Comparison of ENCODE assay signal across 9 cellular contexts in the genomic region with DNA sequence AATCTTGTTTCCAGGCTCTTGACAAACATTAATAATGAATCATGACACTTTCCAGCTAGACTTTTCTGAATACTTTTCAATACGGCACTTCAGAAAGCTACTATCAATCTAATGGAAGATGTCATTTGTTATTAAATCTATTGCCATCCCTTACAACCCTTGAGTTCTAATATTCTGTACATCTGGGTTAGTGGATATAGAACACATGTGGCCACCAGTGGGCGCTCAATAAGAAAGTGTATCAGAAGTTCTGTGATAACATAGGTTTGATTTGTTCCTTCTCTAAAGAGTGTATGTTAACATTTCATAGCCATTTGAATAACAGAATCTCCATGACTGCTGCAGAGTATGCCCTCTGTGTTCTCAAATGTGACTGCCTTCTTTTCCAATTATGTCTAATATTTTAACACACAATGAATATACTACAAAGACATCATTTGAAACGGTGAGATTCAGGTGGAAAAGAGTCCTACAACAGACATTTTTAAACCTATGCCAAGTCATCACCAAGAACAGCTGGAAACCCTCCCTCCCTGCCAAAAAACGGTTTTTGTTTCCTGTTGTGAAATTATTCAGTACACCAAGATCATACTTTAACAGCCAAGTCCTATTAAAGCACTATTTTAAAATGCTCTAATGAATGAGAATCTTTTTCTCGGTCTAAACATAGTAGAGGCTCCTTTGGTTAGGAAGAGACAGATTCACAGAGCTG. TPM values are rescaled to one million over a fixed set of nuclear protein-coding genes. Genes with fewer than 3 reads are reported as not detected.
A peak's percentile ranks its signal among the peaks of the same experiment; 100 is the strongest.
DNase-seq lines count a peak whose midpoint lies in the region; ATAC-seq and TF ChIP-seq lines count a peak whose summit lies in the region.
"Had no signal": no experiment of that assay in that cellular context is flagged by ENCODE, and none has a peak within 500 bp of the region (broad histone marks: within the 10 kb centered on the region; RNA-seq: fewer than 3 reads in every experiment).

No MANE protein-coding gene starts in this region.

- POLR2A ChIA-PET in OCI-LY7 (lab: Charles Lee), result no interaction called here

- H3K79me2 ChIP-seq in OCI-LY7 (ENCODE audit: insufficient read depth, low read depth, low read length), result no peaks in the 10 kb centered on the region

- H3K36me3 ChIP-seq in OCI-LY7 (ENCODE audit: insufficient read depth, low read length) (no peaks in the 10 kb centered on the region), adrenal gland (replicated peaks in 1 of 2) (no peaks in the 10 kb centered on the region)

- no peak for TF ChIP-seq POLR2A in adrenal gland (IDR thresholded peaks at IDR 0.05)

- no peaks in the 10 kb centered on the region for H3K4me1 Mint-ChIP-seq in stimulated activated effector memory CD8-positive, alpha-beta T cell treated with anti-CD3 and anti-CD28 coated beads, Interleukin-12 subunit alpha, Interleukin-12 subunit beta, amount 100 ng/mL, for 72 hours

- peak; percentile 20 for DNase-seq in activated naive CD4-positive, alpha-beta T cell treated with Interleukin-2 at 50 U/mL for 16 hours
- no peak for DNase-seq in activated naive CD4-positive, alpha-beta T cell (lab: John Stamatoyannopoulos, UW)
- DNase-seq in OCI-LY7 (ENCODE audit: low spot score) (peak; percentile 48), adrenal gland (peak; percentile 29 to 77 (median 61)), islet precursor cell (peak; percentile 53), ureter (ENCODE audit: low spot score) (no peak)
- peak in 1 of 2 donors; percentile 2 for DNase-seq in stimulated activated effector memory CD8-positive, alpha-beta T cell treated with anti-CD3 and anti-CD28 coated beads, Interleukin-12 subunit alpha, Interleukin-12 subunit beta, amount 100 ng/mL, for 72 hours (ENCODE audit: low spot score in 2 of 2)

- H3K4me3 Mint-ChIP-seq in stimulated activated effector memory CD8-positive, alpha-beta T cell treated with anti-CD3 and anti-CD28 coated beads, Interleukin-12 subunit alpha, Interleukin-12 subunit beta, amount 100 ng/mL, for 72 hours, result no peak overlapping the region
- H3K4me3 Mint-ChIP-seq: activated naive CD8-positive, alpha-beta T cell had no signal

- peak; percentile 47 for ATAC-seq in stimulated activated effector memory CD8-positive, alpha-beta T cell treated with anti-CD3 and anti-CD28 coated beads, Interleukin-12 subunit alpha, Interleukin-12 subunit beta, amount 100 ng/mL, for 72 hours
- ATAC-seq in HG03139 (IDR thresholded peaks at IDR 0.05; ENCODE audit: unreplicated experiment), result no peak

- H3K9me3 Mint-ChIP-seq in stimulated activated effector memory CD8-positive, alpha-beta T cell treated with anti-CD3 and anti-CD28 coated beads, Interleukin-12 subunit alpha, Interleukin-12 subunit beta, amount 100 ng/mL, for 72 hours, result no peaks in the 10 kb centered on the region

- no peaks in the 10 kb centered on the region for H3K36me3 Mint-ChIP-seq in stimulated activated effector memory CD8-positive, alpha-beta T cell treated with anti-CD3 and anti-CD28 coated beads, Interleukin-12 subunit alpha, Interleukin-12 subunit beta, amount 100 ng/mL, for 72 hours
- H3K36me3 Mint-ChIP-seq: activated naive CD8-positive, alpha-beta T cell had no signal

- H3K9me2 ChIP-seq in OCI-LY7 (ENCODE audit: insufficient read depth, low read length), result no peaks in the 10 kb centered on the region

- no peaks in the 10 kb centered on the region for H3K27me3 ChIP-seq in adrenal gland

- H3K9me3 ChIP-seq in OCI-LY7 (ENCODE audit: low read length) (no peaks in the 10 kb centered on the region), adrenal gland (replicated peaks in 1 of 3) (no peaks in the 10 kb centered on the region)

- H3K4me1 ChIP-seq in OCI-LY7 (ENCODE audit: insufficient read depth, low read length, poor library complexity, severe bottlenecking) (no peaks in the 10 kb centered on the region), adrenal gland (replicated peaks in 1 of 2) (no peaks in the 10 kb centered on the region)

- no peak overlapping the region for H3K4me2 ChIP-seq in OCI-LY7 (ENCODE audit: low read length)

- H2AFZ ChIP-seq in OCI-LY7 (ENCODE audit: low read length), result no peak overlapping the region

- BruUV-seq in OCI-LY7 (replicated peaks; lab: Mats Ljungman, UMichigan), result no TSS peak

- no peak overlapping the region for H3K27ac Mint-ChIP-seq in stimulated activated effector memory CD8-positive, alpha-beta T cell treated with anti-CD3 and anti-CD28 coated beads, Interleukin-12 subunit alpha, Interleukin-12 subunit beta, amount 100 ng/mL, for 72 hours
- H3K27ac Mint-ChIP-seq: activated naive CD8-positive, alpha-beta T cell had no signal

- H4K20me1 ChIP-seq in OCI-LY7 (ENCODE audit: insufficient read depth, low read length), result no peaks in the 10 kb centered on the region

- H3K27ac ChIP-seq in OCI-LY7 (ENCODE audit: low read depth, low read length, poor library complexity, severe bottlenecking) (no peak overlapping the region), adrenal gland (no peak overlapping the region)

- no peak overlapping the region for H3K4me3 ChIP-seq in OCI-LY7 (ENCODE audit: low read depth, low read length, poor library complexity, severe bottlenecking)
- H3K4me3 ChIP-seq in adrenal gland, result no peak overlapping the region

- TF ChIP-seq CTCF in OCI-LY7 (conservative IDR thresholded peaks at IDR 0.05; ENCODE audit: low read length) (peak; percentile 93), adrenal gland (IDR thresholded peaks at IDR 0.05) (peak; percentile 41 to 69 (median 57))

- CTCF ChIA-PET in OCI-LY7 (lab: Charles Lee; ENCODE audit: unreplicated experiment), result no interaction called here

- WGBS in adrenal gland, 4 donors, result 38 to 49% (median 42%) methylated on average over 5 of the region's 5 CpGs

- intact Hi-C loops in OCI-LY7 (cut with micrococcal nuclease; ENCODE audit: unreplicated experiment), result loop anchor here (5.0 kb wide), 1 partner anchor 139 kb away; no protein-coding TSS in a partner anchor
- intact Hi-C loops in adrenal gland (cut with DNase I), result loop anchor here (10.0 kb wide), 2 partner anchors 141 to 891 kb away; a partner anchor contains a TSS

RNA-seq across cellular contexts. Expression of a gene that starts 22.2 kb away (rescaled TPM):
- not detected in 2 replicates for total RNA-seq in OCI-LY7 (2014; rRNA removed; shearing (Covaris generic))
- total RNA-seq in OCI-LY7 (2022), result not detected in 2 replicates
- total RNA-seq in adrenal gland, result 10 to 100 TPM in 4 of 8 donors, 1 to 10 TPM in 4; 2.1 to 26.1 (median 9.6) TPM
- 1 to 10 TPM; 1.8 to 8.5 (median 5.5) TPM for polyA plus RNA-seq in adrenal gland
- 72.7 TPM for total RNA-seq in ureter

Comparison
In these comparisons a context has a peak if more than half of its experiments do, and no peak if none do; other contexts are left out.
1. DNase-seq: peak in activated naive CD4-positive, alpha-beta T cell treated with Interleukin-2 at 50 U/mL for 16 hours (single experiment), OCI-LY7 (single experiment), adrenal gland (7 of 7) and islet precursor cell (single experiment); none in activated naive CD4-positive, alpha-beta T cell (0 of 4) and ureter (single experiment).